ENCODE assay signal across 2 cellular contexts in genomic region chr17:80313160-80313829, GRCh38.
A peak's percentile ranks its signal among the peaks of the same experiment; 100 is the strongest.
TF ChIP-seq lines count a peak whose summit lies in the region.

No MANE protein-coding gene starts in this region.

TF ChIP-seq in GM12891, 5 proteins besides CTCF, POLR2A, EP300 and RAD21:
- TF ChIP-seq POLR2AphosphoS5 (IDR thresholded peaks at IDR 0.05; ENCODE audit: low read depth, low read length), result no peak
- TF ChIP-seq POU2F2 (IDR thresholded peaks at IDR 0.05; ENCODE audit: low read depth, low read length), result no peak
- TF ChIP-seq PAX5 (IDR thresholded peaks at IDR 0.05; ENCODE audit: insufficient read depth, low read length, severe bottlenecking), result no peak
- no peak for TF ChIP-seq SPI1 (IDR thresholded peaks at IDR 0.05; ENCODE audit: low read depth, low read length)
- no peak for TF ChIP-seq TAF1 (IDR thresholded peaks at IDR 0.05; ENCODE audit: low read depth, low read length)

TF ChIP-seq in GM12878, 131 proteins besides CTCF, POLR2A, EP300 and RAD21:
- TF ChIP-seq BHLHE40 (IDR thresholded peaks at IDR 0.05; ENCODE audit: borderline replicate concordance in 1 of 2, low read depth in 2 of 2, low read length in 1 of 2) (no peak), HDGF (IDR thresholded peaks at IDR 0.05) (0 out of 2 replicates have a peak, but pooled peaks have one; percentile 23), RELA (IDR thresholded peaks at IDR 0.05; ENCODE audit: borderline replicate concordance, partially characterized antibody) (no peak)
